In the genomic region with DNA sequence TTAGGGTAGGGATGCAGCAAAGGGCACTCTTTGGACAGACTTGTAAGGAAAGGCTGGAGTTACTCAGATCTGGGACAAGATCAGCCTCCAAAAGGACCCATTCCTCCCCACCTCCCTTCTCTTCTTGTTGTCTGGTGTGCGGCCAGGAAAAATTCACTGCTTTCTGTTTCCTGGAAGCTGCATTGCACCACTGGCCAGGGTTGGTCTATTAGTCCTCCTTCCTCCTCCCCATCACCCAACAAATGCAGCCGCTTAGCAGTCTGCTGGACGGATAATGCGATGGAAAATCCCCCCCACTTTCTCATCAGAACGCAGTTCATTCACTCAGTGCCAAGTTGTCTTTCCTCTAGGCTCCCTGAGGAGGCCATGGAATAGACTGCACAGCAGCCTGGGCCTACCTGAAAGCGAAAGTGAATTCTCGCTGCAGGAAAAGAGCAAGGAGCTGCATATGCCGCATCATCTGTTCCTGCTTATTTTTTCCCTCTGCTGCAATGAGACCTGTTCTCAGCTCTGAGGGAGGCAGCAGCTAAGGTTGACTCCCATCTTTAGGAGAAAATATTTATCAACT, we compare ENCODE assay signal across 3 cellular contexts.
TF ChIP-seq lines count a peak whose summit lies in the region.

No MANE protein-coding gene starts in this region.

TF ChIP-seq in IMR-90, 13 proteins besides CTCF, POLR2A, EP300 and RAD21:
- no peak for TF ChIP-seq NFE2L2 (IDR thresholded peaks at IDR 0.05; ENCODE audit: low read depth, low read length)
- TF ChIP-seq, protein P1, sequence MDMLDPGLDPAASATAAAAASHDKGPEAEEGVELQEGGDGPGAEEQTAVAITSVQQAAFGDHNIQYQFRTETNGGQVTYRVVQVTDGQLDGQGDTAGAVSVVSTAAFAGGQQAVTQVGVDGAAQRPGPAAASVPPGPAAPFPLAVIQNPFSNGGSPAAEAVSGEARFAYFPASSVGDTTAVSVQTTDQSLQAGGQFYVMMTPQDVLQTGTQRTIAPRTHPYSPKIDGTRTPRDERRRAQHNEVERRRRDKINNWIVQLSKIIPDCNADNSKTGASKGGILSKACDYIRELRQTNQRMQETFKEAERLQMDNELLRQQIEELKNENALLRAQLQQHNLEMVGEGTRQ (IDR thresholded peaks at IDR 0.05; ENCODE audit: low read depth, low read length): no peak
- TF ChIP-seq FOS (IDR thresholded peaks at IDR 0.05; ENCODE audit: low read depth, low read length): no peak
- no peak for TF ChIP-seq BHLHE40 (IDR thresholded peaks at IDR 0.05; ENCODE audit: low read depth, low read length)
- no peak for TF ChIP-seq CEBPB (IDR thresholded peaks at IDR 0.05; ENCODE audit: low read depth, low read length)
- TF ChIP-seq SMC3 (IDR thresholded peaks at IDR 0.05; ENCODE audit: low read depth, low read length): no peak
- TF ChIP-seq RFX5 (IDR thresholded peaks at IDR 0.05; ENCODE audit: low read depth, low read length): no peak
- no peak for TF ChIP-seq MAZ (IDR thresholded peaks at IDR 0.05; ENCODE audit: borderline replicate concordance, low read depth, low read length)

TF ChIP-seq in endothelial cell of umbilical vein, 7 proteins besides CTCF, POLR2A, EP300 and RAD21:
- TF ChIP-seq FOS (IDR thresholded peaks at IDR 0.05; ENCODE audit: borderline replicate concordance, insufficient read depth, low read length): no peak
- no peak for TF ChIP-seq JUN (IDR thresholded peaks at IDR 0.05; ENCODE audit: borderline replicate concordance, insufficient read depth, insufficient read length, low read depth)
- no peak for TF ChIP-seq GATA2 (IDR thresholded peaks at IDR 0.05; ENCODE audit: insufficient read depth, insufficient read length, low read depth, low read length)
- TF ChIP-seq, protein P2, sequence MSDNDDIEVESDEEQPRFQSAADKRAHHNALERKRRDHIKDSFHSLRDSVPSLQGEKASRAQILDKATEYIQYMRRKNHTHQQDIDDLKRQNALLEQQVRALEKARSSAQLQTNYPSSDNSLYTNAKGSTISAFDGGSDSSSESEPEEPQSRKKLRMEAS (IDR thresholded peaks at IDR 0.05; ENCODE audit: insufficient read depth, insufficient read length): no peak
- TF ChIP-seq POLR2AphosphoS5 (IDR thresholded peaks at IDR 0.05; ENCODE audit: insufficient read depth, low read depth, low read length): no peak
- no peak for TF ChIP-seq EZH2 (IDR thresholded peaks at IDR 0.05; ENCODE audit: borderline replicate concordance, low read depth, low read length, severe bottlenecking)
- no peak for TF ChIP-seq MYC (IDR thresholded peaks at IDR 0.05; ENCODE audit: low read depth, low read length)

TF ChIP-seq in HEK293T, 16 proteins besides CTCF, POLR2A, EP300 and RAD21:
- TF ChIP-seq BHLHE40 (IDR thresholded peaks at IDR 0.05; ENCODE audit: borderline replicate concordance) (no peak), FOXA1 (IDR thresholded peaks at IDR 0.05) (no peak), LEF1 (IDR thresholded peaks at IDR 0.05; ENCODE audit: borderline replicate concordance) (no peak), FOXM1 (IDR thresholded peaks at IDR 0.05; ENCODE audit: borderline replicate concordance) (no peak), L3MBTL2 (conservative IDR thresholded peaks at IDR 0.05) (no peak), ARNT (IDR thresholded peaks at IDR 0.05) (no peak), ELF4 (IDR thresholded peaks at IDR 0.05) (no peak), CTBP1 (IDR thresholded peaks at IDR 0.05; ENCODE audit: borderline replicate concordance) (no peak), FOXK2 (IDR thresholded peaks at IDR 0.05) (no peak), ZNF384 (IDR thresholded peaks at IDR 0.05) (no peak)
- TF ChIP-seq, protein P3, sequence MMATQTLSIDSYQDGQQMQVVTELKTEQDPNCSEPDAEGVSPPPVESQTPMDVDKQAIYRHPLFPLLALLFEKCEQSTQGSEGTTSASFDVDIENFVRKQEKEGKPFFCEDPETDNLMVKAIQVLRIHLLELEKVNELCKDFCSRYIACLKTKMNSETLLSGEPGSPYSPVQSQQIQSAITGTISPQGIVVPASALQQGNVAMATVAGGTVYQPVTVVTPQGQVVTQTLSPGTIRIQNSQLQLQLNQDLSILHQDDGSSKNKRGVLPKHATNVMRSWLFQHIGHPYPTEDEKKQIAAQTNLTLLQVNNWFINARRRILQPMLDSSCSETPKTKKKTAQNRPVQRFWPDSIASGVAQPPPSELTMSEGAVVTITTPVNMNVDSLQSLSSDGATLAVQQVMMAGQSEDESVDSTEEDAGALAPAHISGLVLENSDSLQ (IDR thresholded peaks at IDR 0.05): no peak
